ENCODE assay signal across 8 cellular contexts in the genomic region with DNA sequence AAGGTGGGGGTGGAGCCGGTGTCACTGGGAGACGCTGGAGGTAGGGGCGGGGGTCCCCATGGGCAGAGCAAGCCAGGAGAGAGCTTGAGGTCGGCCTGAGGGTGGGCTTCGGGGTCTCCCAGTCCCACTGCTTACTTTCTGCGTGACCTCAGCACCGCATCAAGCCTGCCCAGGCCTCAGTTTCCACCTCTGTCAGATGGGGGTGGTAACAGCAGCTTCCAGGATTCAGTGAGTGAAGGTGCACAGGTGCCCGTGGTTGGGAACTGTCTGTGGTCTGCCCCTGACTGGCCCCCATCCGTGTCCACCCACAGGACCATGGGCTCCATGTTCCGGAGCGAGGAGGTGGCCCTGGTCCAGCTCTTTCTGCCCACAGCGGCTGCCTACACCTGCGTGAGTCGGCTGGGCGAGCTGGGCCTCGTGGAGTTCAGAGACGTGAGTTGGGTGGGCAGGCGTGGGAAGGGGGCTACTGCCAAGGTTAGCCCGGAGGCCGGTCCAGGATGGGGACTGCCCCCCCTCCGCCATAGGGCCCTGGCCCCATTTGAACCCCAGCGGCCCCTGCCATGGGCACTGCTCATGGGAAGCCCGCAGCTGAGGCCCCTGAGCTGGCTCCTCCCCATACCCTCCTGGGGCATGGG.
DNase-seq lines count a peak whose midpoint lies in the region; ATAC-seq, FAIRE-seq and TF ChIP-seq lines count a peak whose summit lies in the region.

No MANE protein-coding gene starts in this region.

- no peaks in the 10 kb centered on the region for H3K27me3 ChIP-seq in brain microvascular endothelial cell (replicated peaks)
- H3K27me3 ChIP-seq in muscle layer of colon (ENCODE audit: control insufficient read depth in 1 of 2, insufficient read depth in 2 of 2, low read length in 2 of 2), result no peaks in the 10 kb centered on the region

- H3K27ac ChIP-seq in brain microvascular endothelial cell, result peak overlapping the region; percentile 75
- H3K27ac ChIP-seq in muscle layer of colon (ENCODE audit: low read depth, low read length), result peak overlapping the region; percentile 85

- H3K36me3 ChIP-seq in brain microvascular endothelial cell (replicated peaks) (peaks cover 37% of the 10 kb centered on the region), muscle layer of colon (ENCODE audit: insufficient read depth, low read length) (peaks cover 14% of the 10 kb centered on the region)

- H3K4me1 ChIP-seq in muscle layer of colon (ENCODE audit: insufficient read depth, low read length), result peaks cover 38% of the 10 kb centered on the region

- in situ Hi-C loops in brain microvascular endothelial cell (cut with HindIII; ENCODE audit: low pct_ligation_motif_present, low sequenced_read_pairs), result no loop called here

- H3K4me3 ChIP-seq in brain microvascular endothelial cell (ENCODE audit: low read depth, low read length), result peak overlapping the region; percentile 68
- H3K4me3 ChIP-seq in muscle layer of colon (ENCODE audit: low read depth in 1 of 2, low read length in 2 of 2), result peak overlapping the region; percentile 61 to 88

- peak; percentile 62 for FAIRE-seq in HTR-8/SVneo (lab: Jason Lieb, UNC)

- H3K9ac ChIP-seq in muscle layer of colon (ENCODE audit: low read length), result peak overlapping the region; percentile 87

- H3K9me3 ChIP-seq in muscle layer of colon (ENCODE audit: low read length), result no peaks in the 10 kb centered on the region

- no peak for ATAC-seq in HG02610 (IDR thresholded peaks at IDR 0.05; ENCODE audit: unreplicated experiment)

- no peak for TF ChIP-seq CTCF in brain microvascular endothelial cell (IDR thresholded peaks at IDR 0.05; ENCODE audit: low read depth, low read length, missing control alignments)

- DNase-seq in 8988T (peak; percentile 58), HTR-8/SVneo (ENCODE audit: insufficient read length, low spot score) (no peak), brain microvascular endothelial cell (no peak), activated gamma-delta T cell treated with Interleukin-2 at 50 U/mL for 16 hours (no peak), hepatic stellate cell (ENCODE audit: low spot score) (no peak), NCI-H2029 (lab: John Stamatoyannopoulos, UW) (no peak)
